ENCODE assay signal across 8 cellular contexts in the genomic region with DNA sequence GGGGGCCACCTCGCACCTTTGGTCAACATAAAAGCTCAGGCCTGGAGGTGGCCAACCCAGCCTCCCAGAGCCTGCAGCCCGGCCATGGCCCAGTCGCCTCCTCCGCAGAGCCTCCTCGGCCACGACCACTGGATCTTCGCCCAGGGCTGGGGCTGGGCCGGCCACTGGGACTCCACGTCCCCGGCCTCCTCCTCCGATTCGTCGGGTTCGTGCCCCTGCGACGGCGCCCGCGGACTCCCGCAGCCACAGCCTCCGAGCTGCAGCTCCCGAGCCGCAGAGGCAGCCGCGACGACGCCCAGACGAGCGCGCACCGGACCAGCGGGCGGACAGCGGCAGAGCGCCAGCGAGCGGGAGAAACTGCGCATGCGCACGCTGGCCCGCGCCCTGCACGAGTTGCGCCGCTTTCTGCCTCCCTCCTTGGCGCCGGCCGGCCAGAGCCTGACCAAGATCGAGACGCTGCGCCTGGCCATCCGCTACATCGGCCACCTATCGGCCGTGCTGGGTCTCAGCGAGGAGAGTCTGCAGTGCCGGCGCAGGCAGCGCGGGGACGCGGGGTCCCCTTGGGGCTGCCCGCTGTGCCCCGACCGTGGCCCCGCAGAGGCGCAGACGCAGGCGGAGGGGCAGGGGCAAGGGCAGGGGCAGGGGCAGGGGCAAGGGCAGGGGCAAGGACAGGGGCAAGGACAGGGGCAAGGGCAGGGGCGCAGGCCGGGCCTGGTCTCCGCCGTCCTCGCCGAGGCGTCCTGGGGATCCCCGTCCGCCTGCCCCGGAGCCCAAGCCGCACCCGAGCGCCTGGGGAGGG. TPM values are rescaled to one million over a fixed set of nuclear protein-coding genes. Genes with fewer than 3 reads are reported as not detected.
DNase-seq lines count a peak whose midpoint lies in the region; ATAC-seq and TF ChIP-seq lines count a peak whose summit lies in the region.

A gene with protein sequence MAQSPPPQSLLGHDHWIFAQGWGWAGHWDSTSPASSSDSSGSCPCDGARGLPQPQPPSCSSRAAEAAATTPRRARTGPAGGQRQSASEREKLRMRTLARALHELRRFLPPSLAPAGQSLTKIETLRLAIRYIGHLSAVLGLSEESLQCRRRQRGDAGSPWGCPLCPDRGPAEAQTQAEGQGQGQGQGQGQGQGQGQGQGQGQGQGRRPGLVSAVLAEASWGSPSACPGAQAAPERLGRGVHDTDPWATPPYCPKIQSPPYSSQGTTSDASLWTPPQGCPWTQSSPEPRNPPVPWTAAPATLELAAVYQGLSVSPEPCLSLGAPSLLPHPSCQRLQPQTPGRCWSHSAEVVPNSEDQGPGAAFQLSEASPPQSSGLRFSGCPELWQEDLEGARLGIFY (plus strand): TSS at position 59 of the 799 bp plus-strand sequence. CDS start 26 bp downstream, at position 85.

- H2BK5ac ChIP-seq in neuronal stem cell (ENCODE audit: low read length) = no peak within 1 kb of the TSS

- H2AK5ac ChIP-seq in neuronal stem cell (ENCODE audit: low read depth, low read length) = peak within 1 kb of the TSS; percentile 86

- H2BK15ac ChIP-seq in neuronal stem cell (ENCODE audit: low read length) = no peak within 1 kb of the TSS

- no peaks in the 10 kb centered on the region for H3K9me3 ChIP-seq in neuronal stem cell (replicated peaks in 1 of 2; ENCODE audit: control insufficient read depth in 2 of 2, insufficient read depth in 1 of 2, low read depth in 1 of 2, low read length in 2 of 2)

- no peaks in the 10 kb centered on the region for H3K36me3 ChIP-seq in neuronal stem cell (replicated peaks in 1 of 2; ENCODE audit: control insufficient read depth in 2 of 2, insufficient read depth in 2 of 2, low read length in 2 of 2)

- peak within 1 kb of the TSS; percentile 43 for H4K8ac ChIP-seq in neuronal stem cell (ENCODE audit: low read depth, low read length)

- peak within 1 kb of the TSS; percentile 95 for H2AFZ ChIP-seq in neuronal stem cell (ENCODE audit: low read length)

- peak within 1 kb of the TSS; percentile 81 for H2BK120ac ChIP-seq in neuronal stem cell (ENCODE audit: low read depth, low read length)

- H3K4ac ChIP-seq in neuronal stem cell (ENCODE audit: low read length) = peak within 1 kb of the TSS; percentile 3

- H3K79me1 ChIP-seq in neuronal stem cell (ENCODE audit: low read depth, low read length) = no peaks in the 10 kb centered on the region

- H3K4me1 ChIP-seq in neuronal stem cell (ENCODE audit: control insufficient read depth in 2 of 2, insufficient read depth in 1 of 2, low read depth in 1 of 2, low read length in 2 of 2) = no peaks in the 10 kb centered on the region

- no CpG with 5 or more reads among the region's 82 CpGs for WGBS in neuronal stem cell (ENCODE audit: extremely low coverage in 2 of 2, insufficient read length in 2 of 2, insufficient replicate concordance in 1 of 2), 2 donors

- H3K4me3 ChIP-seq in GM12865 (ENCODE audit: low read depth, low read length) = peak within 1 kb of the TSS; percentile 49
- peak within 1 kb of the TSS; percentile 33 to 73 for H3K4me3 ChIP-seq in neuronal stem cell (ENCODE audit: low read length in 2 of 2)

- H3K9ac ChIP-seq in neuronal stem cell (ENCODE audit: low read depth, low read length, poor library complexity) = peak within 1 kb of the TSS; percentile 90

- H2BK12ac ChIP-seq in neuronal stem cell (ENCODE audit: low read length) = peak within 1 kb of the TSS; percentile 84

- peak; percentile 70 for ATAC-seq in HG03432 (IDR thresholded peaks at IDR 0.05; ENCODE audit: unreplicated experiment)

- H3K18ac ChIP-seq in neuronal stem cell (ENCODE audit: low read length) = peak within 1 kb of the TSS; percentile 97

- H4K91ac ChIP-seq in neuronal stem cell (ENCODE audit: low read depth, low read length, poor library complexity) = no peak within 1 kb of the TSS

- TF ChIP-seq CTCF in GM12865 (IDR thresholded peaks at IDR 0.05; ENCODE audit: insufficient read depth, low read depth, low read length, missing control alignments) = peak; percentile 9

- H3K27me3 ChIP-seq in neuronal stem cell (ENCODE audit: control insufficient read depth in 3 of 3, insufficient read depth in 3 of 3, low read depth in 1 of 3, low read length in 3 of 3) = peaks cover 7 to 31% (median 16%) of the 10 kb centered on the region in 3 experiments

- H3K14ac ChIP-seq in neuronal stem cell (ENCODE audit: low read length) = peak within 1 kb of the TSS; percentile 82

- H3K4me2 ChIP-seq in neuronal stem cell (ENCODE audit: insufficient read depth, low read length, poor library complexity, severe bottlenecking) = peak within 1 kb of the TSS; percentile 83

- DNase-seq in GM12865 (ENCODE audit: low read depth) = peak; percentile 85
- DNase-seq in RKO (ENCODE audit: low spot score) = peak; percentile 53
- DNase-seq in activated gamma-delta T cell treated with anti-CD3 and anti-CD28 coated beads, Interleukin-2, amount 50 U/mL, for 16 hours (ENCODE audit: low read depth) = peak; percentile 24
- DNase-seq in germinal center (ENCODE audit: low spot score) = peak; percentile 84
- peak; percentile 77 for DNase-seq in neuronal stem cell (ENCODE audit: low spot score)
- peak; percentile 72 for DNase-seq in superior temporal gyrus (ENCODE audit: extremely low spot score)
- no peak for DNase-seq in AML-193 (lab: John Stamatoyannopoulos, UW)

- H3K23ac ChIP-seq in neuronal stem cell (ENCODE audit: low read depth, low read length, poor library complexity) = peak within 1 kb of the TSS; percentile 96

- no peak within 1 kb of the TSS for H3K27ac ChIP-seq in neuronal stem cell (replicated peaks; ENCODE audit: low read length)

RNA-seq across cellular contexts. Expression of the gene that starts here (rescaled TPM):
- 0.35 TPM for polyA plus RNA-seq in neuronal stem cell (2013, experiment 1 of 2)
- 0.19 TPM for polyA plus RNA-seq in neuronal stem cell (2013, experiment 2 of 2)

Comparison
In these comparisons a context has a peak if more than half of its experiments do, and no peak if none do; other contexts are left out.
1. DNase-seq: peak in GM12865 (single experiment), RKO (single experiment), activated gamma-delta T cell treated with anti-CD3 and anti-CD28 coated beads, Interleukin-2, amount 50 U/mL, for 16 hours (single experiment), germinal center (single experiment), neuronal stem cell (single experiment) and superior temporal gyrus (single experiment); none in AML-193 (0 of 2).